In the genomic region with DNA sequence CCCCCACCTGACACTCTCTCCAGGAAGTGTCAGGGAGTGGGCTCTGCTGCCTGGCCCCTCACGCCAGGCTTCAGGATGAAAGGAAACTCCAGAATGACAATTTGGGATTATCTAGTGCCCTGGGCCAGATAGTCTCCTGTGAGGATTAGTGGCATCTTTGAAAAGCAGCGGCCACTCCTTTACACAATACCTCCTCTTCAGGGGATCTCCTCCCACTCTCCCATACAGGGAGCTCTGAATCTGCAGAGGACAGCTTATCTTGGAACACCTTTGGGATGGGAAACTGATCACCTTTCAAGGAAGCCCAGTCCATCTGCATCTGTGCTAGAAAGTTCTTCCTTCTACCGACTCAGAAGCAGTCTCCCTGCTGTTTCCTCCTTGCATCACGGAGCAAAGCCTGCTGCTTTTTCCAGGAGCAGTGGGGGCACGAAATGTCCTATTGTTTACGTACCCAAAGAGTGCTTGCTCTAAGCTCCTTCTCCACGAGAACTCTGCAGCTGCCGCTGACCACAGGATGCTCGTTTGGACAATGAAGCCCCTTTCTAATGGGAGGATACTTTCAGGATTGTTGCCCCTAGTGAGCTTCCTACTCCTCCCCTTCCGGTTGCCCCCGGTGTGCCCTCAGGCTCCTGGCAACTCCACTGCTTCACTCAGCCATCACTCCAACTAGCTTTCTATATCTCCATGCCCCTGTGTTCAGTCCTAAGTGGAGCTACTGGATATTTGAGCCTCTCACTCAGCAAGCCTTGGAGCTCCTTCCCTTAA, we compare ENCODE assay signal across 12 cellular contexts. TPM values are rescaled to one million over a fixed set of nuclear protein-coding genes. Genes with fewer than 3 reads are reported as not detected.
DNase-seq lines count a peak whose midpoint lies in the region; TF ChIP-seq lines count a peak whose summit lies in the region.
"Had no signal": no experiment of that assay in that cellular context is flagged by ENCODE, and none has a peak within 500 bp of the region (broad histone marks: within the 10 kb centered on the region; RNA-seq: fewer than 3 reads in every experiment).

No MANE protein-coding gene starts in this region.

- H2BK15ac ChIP-seq in mesendoderm (replicated peaks; ENCODE audit: low read depth), result no peak overlapping the region

- CTCF ChIA-PET in A673 (lab: Charles Lee), result no interaction called here
- CTCF ChIA-PET in Calu3 (lab: Charles Lee), result interaction anchor here (0.8 kb wide), 1 partner anchor 75 kb away, joined by 3 read pairs; no protein-coding TSS in a partner anchor

- no peak overlapping the region for H3K4me3 Mint-ChIP-seq in Calu3 (ENCODE audit: low read depth, unreplicated experiment)

- no peak overlapping the region for H3K18ac ChIP-seq in mesendoderm (ENCODE audit: low read length)

- H3K23ac ChIP-seq in mesendoderm (ENCODE audit: low read length), result no peak overlapping the region

- H3K9me3 Mint-ChIP-seq in Calu3 (ENCODE audit: low read depth, unreplicated experiment), result no peaks in the 10 kb centered on the region

- no peaks in the 10 kb centered on the region for H3K4me1 ChIP-seq in mesendoderm (ENCODE audit: control insufficient read depth, low read depth, low read length)
- no peaks in the 10 kb centered on the region for H3K4me1 ChIP-seq in sigmoid colon
- no peaks in the 10 kb centered on the region for H3K4me1 ChIP-seq in A673 (ENCODE audit: insufficient read depth, low read length, poor library complexity, severe bottlenecking)

- H3K27ac ChIP-seq in mesendoderm (ENCODE audit: low read depth, low read length) (no peak overlapping the region), sigmoid colon (no peak overlapping the region), A673 (ENCODE audit: low read depth, low read length, poor library complexity, severe bottlenecking) (no peak overlapping the region)
- H3K27ac ChIP-seq: ovary had no signal

- no peak for TF ChIP-seq CTCF in GM12864 (IDR thresholded peaks at IDR 0.05; ENCODE audit: low read depth, low read length, missing control alignments)
- TF ChIP-seq CTCF in sigmoid colon (IDR thresholded peaks at IDR 0.05), result no peak
- TF ChIP-seq CTCF in A673 (conservative IDR thresholded peaks at IDR 0.05; ENCODE audit: low read depth, low read length), result no peak
- TF ChIP-seq CTCF in Calu3 (IDR thresholded peaks at IDR 0.05; ENCODE audit: unreplicated experiment), result no peak

- H4K5ac ChIP-seq in mesendoderm (ENCODE audit: low read length), result no peak overlapping the region

- H3K4me1 Mint-ChIP-seq in Calu3 (ENCODE audit: low read depth, unreplicated experiment), result no peaks in the 10 kb centered on the region

- H4K8ac ChIP-seq in mesendoderm (ENCODE audit: low read depth, low read length), result no peak overlapping the region

- POLR2A ChIA-PET in A673 (lab: Charles Lee; ENCODE audit: low non-redundant PET), result no interaction called here

- H3K4me3 ChIP-seq in GM12864 (ENCODE audit: low read depth, low read length) (peak overlapping the region; percentile 8), mesendoderm (ENCODE audit: low read length) (no peak overlapping the region), sigmoid colon (no peak overlapping the region), A673 (ENCODE audit: low read depth, low read length, poor library complexity, severe bottlenecking) (no peak overlapping the region)
- H3K4me3 ChIP-seq: ovary had no signal

- no peak overlapping the region for H3K4me2 ChIP-seq in mesendoderm (ENCODE audit: low read length)

- WGBS in mesendoderm (ENCODE audit: extremely low coverage, insufficient coverage, low lambda C conversion rate), result no CpG with 5 or more reads among the region's 11 CpGs
- WGBS in sigmoid colon, 2 donors, result 31 to 35% methylated on average over 11 of the region's 11 CpGs

- peaks cover 45% of the 10 kb centered on the region for H3K27me3 Mint-ChIP-seq in Calu3 (ENCODE audit: unreplicated experiment)

- H3K56ac ChIP-seq in mesendoderm (ENCODE audit: low read length), result no peak overlapping the region

- no peak overlapping the region for H2AK5ac ChIP-seq in mesendoderm (ENCODE audit: low read length)

- H2BK5ac ChIP-seq in mesendoderm (ENCODE audit: low read length), result no peak overlapping the region

- DNase-seq in GM12864 (ENCODE audit: low read depth) (no peak), NCI-H1092 (lab: John Stamatoyannopoulos, UW) (peak; percentile 21), SK-N-DZ (ENCODE audit: low spot score) (peak; percentile 59), mesendoderm (peak; percentile 70), sigmoid colon (no peak), A673 (ENCODE audit: low spot score) (no peak), Calu3 (no peak), GDM1 (lab: John Stamatoyannopoulos, UW) (no peak)
- DNase-seq: ovary; stimulated activated CD4-positive, alpha-beta T cell treated with anti-CD3 and anti-CD28 coated beads, Interleukin-2, amount 100 ng/mL, for 48 hours had no signal

- H3K79me1 ChIP-seq in mesendoderm (ENCODE audit: low read length), result no peaks in the 10 kb centered on the region

- H3K36me3 Mint-ChIP-seq in Calu3 (ENCODE audit: insufficient read depth, unreplicated experiment), result no peaks in the 10 kb centered on the region

- H3K79me2 ChIP-seq in mesendoderm (ENCODE audit: control insufficient read depth, insufficient read depth, low read length), result no peaks in the 10 kb centered on the region

- H3K4ac ChIP-seq in mesendoderm (ENCODE audit: low read depth, low read length), result no peak overlapping the region

- no peak for TF ChIP-seq POLR2A in sigmoid colon (IDR thresholded peaks at IDR 0.05)

- TF ChIP-seq EP300 in sigmoid colon (IDR thresholded peaks at IDR 0.05), result no peak

- H3K27ac Mint-ChIP-seq in Calu3 (ENCODE audit: unreplicated experiment), result no peak overlapping the region

- H3K9ac ChIP-seq in mesendoderm (ENCODE audit: low read length), result no peak overlapping the region

- no peaks in the 10 kb centered on the region for H3K27me3 ChIP-seq in mesendoderm (ENCODE audit: insufficient read depth, low read length, poor library complexity)
- H3K27me3 ChIP-seq in sigmoid colon, result peaks cover 0 to 50% (median 18%) of the 10 kb centered on the region in 3 donors
- H3K27me3 ChIP-seq in A673 (replicated peaks; ENCODE audit: insufficient read depth, low read depth, low read length, poor library complexity), result no peaks in the 10 kb centered on the region
- H3K27me3 ChIP-seq: ovary had no signal

- H3K9me3 ChIP-seq in sigmoid colon (no peaks in the 10 kb centered on the region), A673 (ENCODE audit: low read depth, low read length, poor library complexity, severe bottlenecking) (no peaks in the 10 kb centered on the region)
- H3K9me3 ChIP-seq: ovary had no signal

- no peaks in the 10 kb centered on the region for H3K36me3 ChIP-seq in mesendoderm (ENCODE audit: control insufficient read depth, insufficient read depth, low read length)
- H3K36me3 ChIP-seq in sigmoid colon, result no peaks in the 10 kb centered on the region
- no peaks in the 10 kb centered on the region for H3K36me3 ChIP-seq in A673 (ENCODE audit: insufficient read depth, low read length, poor library complexity, severe bottlenecking)
- H3K36me3 ChIP-seq: ovary had no signal

- intact Hi-C loops in sigmoid colon (cut with DNase I), result no loop called here
- intact Hi-C loops in A673 (cut with micrococcal nuclease; ENCODE audit: unreplicated experiment), result loop anchor here (10.0 kb wide), 1 partner anchor 888 kb away; no protein-coding TSS in a partner anchor
- intact Hi-C loops in Calu3 (cut with micrococcal nuclease; ENCODE audit: unreplicated experiment), result no loop called here

- no peak overlapping the region for H2BK120ac ChIP-seq in mesendoderm (ENCODE audit: low read depth, low read length)

- BruUV-seq in A673 (replicated peaks; lab: Mats Ljungman, UMichigan) (no TSS peak), Calu3 (replicated peaks; lab: Mats Ljungman, UMichigan) (no TSS peak)

RNA-seq across cellular contexts. Expression of a gene that starts 31.5 kb away (rescaled TPM):
- 5.8 and 6.5 TPM in 2 replicates for polyA plus RNA-seq in SK-N-DZ (2014; cell fraction: cytosol; rRNA removed)
- polyA plus RNA-seq in SK-N-DZ (2014; cell fraction: nucleus; rRNA removed), result 4.6 and 5.7 TPM in 2 replicates
- polyA plus RNA-seq in mesendoderm (2013, experiment 1 of 2), result 1.3 TPM
- 1.1 TPM for polyA plus RNA-seq in mesendoderm (2013, experiment 2 of 2)
- total RNA-seq in sigmoid colon (not detected), A673 (2021) (0.56 and 0.59 TPM in 2 replicates), Calu3 (2022) (not detected in 2 replicates)
- not detected for polyA plus RNA-seq in sigmoid colon
- total RNA-seq: dermis microvascular lymphatic vessel endothelial cell, liver, ovary had no signal
- polyA plus RNA-seq: liver, ovary had no signal

RNA-seq across cellular contexts. Expression of a gene that starts 36.3 kb away (rescaled TPM):
- polyA plus RNA-seq in SK-N-DZ (2014; cell fraction: cytosol; rRNA removed), result 24.4 and 30.2 TPM in 2 replicates
- polyA plus RNA-seq in SK-N-DZ (2014; cell fraction: nucleus; rRNA removed), result 15.2 and 18.0 TPM in 2 replicates
- 1.1 TPM for polyA plus RNA-seq in mesendoderm (2013, experiment 1 of 2)
- polyA plus RNA-seq in mesendoderm (2013, experiment 2 of 2), result 1.0 TPM
- total RNA-seq in sigmoid colon (1 to 10 TPM in 1 of 4 donors, not detected in 3; 1.7 TPM), A673 (2021) (not detected in 2 replicates), Calu3 (2022) (not detected in 2 replicates)
- polyA plus RNA-seq in sigmoid colon, result under 1 TPM in 1 of 3 donors, not detected in 2; 0.03 TPM
- total RNA-seq: dermis microvascular lymphatic vessel endothelial cell, liver had no signal
- polyA plus RNA-seq: liver had no signal

Comparison
In these comparisons a context has a peak if more than half of its experiments do, and no peak if none do; other contexts are left out.
1. DNase-seq: peak in NCI-H1092 (single experiment), SK-N-DZ (single experiment) and mesendoderm (single experiment); none in GM12864 (single experiment), sigmoid colon (single experiment), A673 (single experiment), Calu3 (single experiment) and GDM1 (single experiment).